In genomic region chr1:156582388-156583022, GRCh38 we compare ENCODE assay signal across 15 cellular contexts. TPM values are rescaled to one million over a fixed set of nuclear protein-coding genes. Genes with fewer than 3 reads are reported as not detected.
A peak's percentile ranks its signal among the peaks of the same experiment; 100 is the strongest.
DNase-seq lines count a peak whose midpoint lies in the region; ATAC-seq, FAIRE-seq and TF ChIP-seq lines count a peak whose summit lies in the region.
"Had no signal": no experiment of that assay in that cellular context is flagged by ENCODE, and none has a peak within 500 bp of the region (broad histone marks: within the 10 kb centered on the region; RNA-seq: fewer than 3 reads in every experiment).

No MANE protein-coding gene starts in this region.

- peaks cover 29 to 49% of the 10 kb centered on the region in 2 donors for H3K4me1 Mint-ChIP-seq in stimulated activated naive B cell treated with anti-CD40 and anti-IgM and Interleukin-4, amounts not matched to agents 10 μg/mL and 1 μg/mL and 100 μg/mL, for 72 hours

- H3K4me3 ChIP-seq in OCI-LY3 (ENCODE audit: low read length), result no peak overlapping the region
- H3K4me3 ChIP-seq in kidney (ENCODE audit: low read length in 2 of 2), result no peak overlapping the region
- H3K4me3 ChIP-seq in H7 (ENCODE audit: insufficient read depth, low read depth, low read length), result no peak overlapping the region
- H3K4me3 ChIP-seq: uterus had no signal

- peak overlapping the region; percentile 94 for H3K27ac Mint-ChIP-seq in stimulated activated naive B cell treated with anti-CD40 and anti-IgM and Interleukin-4, amounts not matched to agents 10 μg/mL and 1 μg/mL and 100 μg/mL, for 72 hours

- TF ChIP-seq CTCF in OCI-LY3 (IDR thresholded peaks at IDR 0.05; ENCODE audit: low read depth, low read length) (no peak), kidney (IDR thresholded peaks at IDR 0.05; ENCODE audit: borderline replicate concordance, extremely low read depth, insufficient read depth) (no peak)

- no peak overlapping the region for H3K4me2 ChIP-seq in OCI-LY3 (ENCODE audit: low read length)

- no peaks in the 10 kb centered on the region for H3K9me3 Mint-ChIP-seq in stimulated activated naive B cell treated with anti-CD40 and anti-IgM and Interleukin-4, amounts not matched to agents 10 μg/mL and 1 μg/mL and 100 μg/mL, for 72 hours

- ATAC-seq in stimulated activated naive B cell treated with anti-CD40 and anti-IgM and Interleukin-4, amounts not matched to agents 10 μg/mL and 1 μg/mL and 100 μg/mL, for 72 hours (replicated peaks), result peak; percentile 75 to 77

- peaks cover 10 to 21% of the 10 kb centered on the region in 2 donors for H3K36me3 Mint-ChIP-seq in stimulated activated naive B cell treated with anti-CD40 and anti-IgM and Interleukin-4, amounts not matched to agents 10 μg/mL and 1 μg/mL and 100 μg/mL, for 72 hours

- H3K36me3 ChIP-seq in OCI-LY3 (replicated peaks; ENCODE audit: low read depth, low read length) (no peaks in the 10 kb centered on the region), kidney (ENCODE audit: control insufficient read depth in 1 of 2, insufficient read depth in 2 of 2, low read length in 2 of 2) (no peaks in the 10 kb centered on the region), H7 (replicated peaks; ENCODE audit: control insufficient read depth, insufficient read depth, low read length) (no peaks in the 10 kb centered on the region)
- H3K36me3 ChIP-seq: uterus had no signal

- H3K9ac ChIP-seq in OCI-LY3 (ENCODE audit: low read length) (no peak overlapping the region), kidney (ENCODE audit: low read length in 2 of 2) (no peak overlapping the region)

- H3K9me3 ChIP-seq in OCI-LY3 (ENCODE audit: insufficient read depth, low read length), result no peaks in the 10 kb centered on the region
- no peaks in the 10 kb centered on the region for H3K9me3 ChIP-seq in kidney (ENCODE audit: control insufficient read depth in 1 of 2, low read length in 2 of 2)
- H3K9me3 ChIP-seq: uterus had no signal

- peak; percentile 28 for DNase-seq in activated T-cell treated with anti-CD3 and anti-CD28 coated beads, Interleukin-2, amount 50 U/mL, for 1 hour
- DNase-seq in activated T-cell treated with anti-CD3 and anti-CD28 coated beads for 4 hours (no peak), NCI-H1694 treated with DMSO at 0.1 percent for 48 hours (lab: John Stamatoyannopoulos, UW) (no peak), kidney (no peak), H7 (no peak)
- DNase-seq in stimulated activated naive B cell treated with anti-CD40 and anti-IgM and Interleukin-4, amounts not matched to agents 10 μg/mL and 1 μg/mL and 100 μg/mL, for 72 hours, result peak; percentile 33
- DNase-seq: central memory CD4-positive, alpha-beta T cell; NCI-H1417 treated with DMSO at 0.1 percent for 48 hours; small intestine; SW 1271; uterus had no signal

- no peaks in the 10 kb centered on the region for H3K79me2 ChIP-seq in OCI-LY3 (ENCODE audit: low read length)

- FAIRE-seq in kidney (lab: Jason Lieb, UNC), result no peak
- FAIRE-seq: small intestine had no signal

- H2AFZ ChIP-seq in OCI-LY3 (ENCODE audit: low read depth, low read length), result peak overlapping the region; percentile 96

- H3K27me3 ChIP-seq in OCI-LY3 (ENCODE audit: low read depth, low read length) (no peaks in the 10 kb centered on the region), H7 (ENCODE audit: control insufficient read depth, insufficient read depth, low read length) (no peaks in the 10 kb centered on the region; the same call in 1 of the 2 replicates)
- H3K27me3 ChIP-seq: uterus had no signal

- H3K27me3 Mint-ChIP-seq in stimulated activated naive B cell treated with anti-CD40 and anti-IgM and Interleukin-4, amounts not matched to agents 10 μg/mL and 1 μg/mL and 100 μg/mL, for 72 hours, result no peaks in the 10 kb centered on the region

- H3K4me1 ChIP-seq in OCI-LY3 (ENCODE audit: low read length) (peaks cover 7% of the 10 kb centered on the region; the same call in 1 of the 2 replicates), kidney (ENCODE audit: control insufficient read depth in 1 of 2, insufficient read depth in 1 of 2, low read depth in 1 of 2, low read length in 2 of 2) (no peaks in the 10 kb centered on the region)
- H3K4me1 ChIP-seq: uterus had no signal

- intact Hi-C loops in kidney (cut with DNase I), result no loop called here

- peak overlapping the region; percentile 82 to 85 for H3K4me3 Mint-ChIP-seq in stimulated activated naive B cell treated with anti-CD40 and anti-IgM and Interleukin-4, amounts not matched to agents 10 μg/mL and 1 μg/mL and 100 μg/mL, for 72 hours

- H4K20me1 ChIP-seq in OCI-LY3 (ENCODE audit: insufficient read depth, low read length), result no peaks in the 10 kb centered on the region

- no peak overlapping the region for H3K27ac ChIP-seq in OCI-LY3 (ENCODE audit: low read length)
- peak overlapping the region; percentile 22 for H3K27ac ChIP-seq in angular gyrus (ENCODE audit: low read depth, low read length)
- no peak overlapping the region for H3K27ac ChIP-seq in kidney (ENCODE audit: low read depth in 2 of 2, low read length in 2 of 2)
- H3K27ac ChIP-seq: uterus had no signal

RNA-seq across cellular contexts. Expression of gene TTC24, which starts 3.0 kb away (rescaled TPM):
- total RNA-seq in kidney, result 0.57 TPM
- not detected for polyA plus RNA-seq in kidney (ENCODE audit: insufficient read depth, low read depth, low replicate concordance)
- 0.52 TPM in 1 of 2 replicates, not detected in the other for total RNA-seq in H7 (2014; rRNA removed; shearing (Covaris generic))
- total RNA-seq: Daoy, fibroblast of lung, uterus had no signal
- polyA plus RNA-seq: fibroblast of lung had no signal

RNA-seq across cellular contexts. Expression of gene NAXE, which starts 9.1 kb away (rescaled TPM):
- 78.0 TPM for total RNA-seq in kidney
- 221 TPM for polyA plus RNA-seq in kidney (ENCODE audit: insufficient read depth, low read depth, low replicate concordance)
- total RNA-seq in H7 (2014; rRNA removed; shearing (Covaris generic)), result 133 and 151 TPM in 2 replicates

RNA-seq across cellular contexts. Expression of gene IQGAP3, which starts 10.1 kb away (rescaled TPM):
- total RNA-seq in kidney, result 1.7 TPM
- 0.13 TPM for polyA plus RNA-seq in kidney (ENCODE audit: insufficient read depth, low read depth, low replicate concordance)
- 35.6 and 36.8 TPM in 2 replicates for total RNA-seq in H7 (2014; rRNA removed; shearing (Covaris generic))

RNA-seq across cellular contexts. Expression of gene GPATCH4, which starts 18.8 kb away (rescaled TPM):
- 24.0 TPM for total RNA-seq in kidney
- 26.2 TPM for polyA plus RNA-seq in kidney (ENCODE audit: insufficient read depth, low read depth, low replicate concordance)
- total RNA-seq in H7 (2014; rRNA removed; shearing (Covaris generic)), result 40.6 and 45.0 TPM in 2 replicates

RNA-seq across cellular contexts. Expression of gene HAPLN2, which starts 36.7 kb away (rescaled TPM):
- 1.9 TPM for total RNA-seq in kidney
- 0.30 TPM for polyA plus RNA-seq in kidney (ENCODE audit: insufficient read depth, low read depth, low replicate concordance)
- 0.73 and 1.3 TPM in 2 replicates for total RNA-seq in H7 (2014; rRNA removed; shearing (Covaris generic))
- total RNA-seq: fibroblast of lung had no signal
- polyA plus RNA-seq: fibroblast of lung had no signal

Comparison
In these comparisons a context has a peak if more than half of its experiments do, and no peak if none do; other contexts are left out.
1. DNase-seq: peak in activated T-cell treated with anti-CD3 and anti-CD28 coated beads, Interleukin-2, amount 50 U/mL, for 1 hour (single experiment) and stimulated activated naive B cell treated with anti-CD40 and anti-IgM and Interleukin-4, amounts not matched to agents 10 μg/mL and 1 μg/mL and 100 μg/mL, for 72 hours (single experiment); none in activated T-cell treated with anti-CD3 and anti-CD28 coated beads for 4 hours (single experiment), NCI-H1694 treated with DMSO at 0.1 percent for 48 hours (single experiment), kidney (single experiment) and H7 (single experiment).
2. RNA of gene IQGAP3, which starts 10.1 kb away (total RNA-seq): 35.6 to 36.8 TPM in H7; 1.7 TPM in kidney (single experiment); every median in the first group is over 10 times any median in the second.